ENCODE assay signal across 1 cellular context in the genomic region with DNA sequence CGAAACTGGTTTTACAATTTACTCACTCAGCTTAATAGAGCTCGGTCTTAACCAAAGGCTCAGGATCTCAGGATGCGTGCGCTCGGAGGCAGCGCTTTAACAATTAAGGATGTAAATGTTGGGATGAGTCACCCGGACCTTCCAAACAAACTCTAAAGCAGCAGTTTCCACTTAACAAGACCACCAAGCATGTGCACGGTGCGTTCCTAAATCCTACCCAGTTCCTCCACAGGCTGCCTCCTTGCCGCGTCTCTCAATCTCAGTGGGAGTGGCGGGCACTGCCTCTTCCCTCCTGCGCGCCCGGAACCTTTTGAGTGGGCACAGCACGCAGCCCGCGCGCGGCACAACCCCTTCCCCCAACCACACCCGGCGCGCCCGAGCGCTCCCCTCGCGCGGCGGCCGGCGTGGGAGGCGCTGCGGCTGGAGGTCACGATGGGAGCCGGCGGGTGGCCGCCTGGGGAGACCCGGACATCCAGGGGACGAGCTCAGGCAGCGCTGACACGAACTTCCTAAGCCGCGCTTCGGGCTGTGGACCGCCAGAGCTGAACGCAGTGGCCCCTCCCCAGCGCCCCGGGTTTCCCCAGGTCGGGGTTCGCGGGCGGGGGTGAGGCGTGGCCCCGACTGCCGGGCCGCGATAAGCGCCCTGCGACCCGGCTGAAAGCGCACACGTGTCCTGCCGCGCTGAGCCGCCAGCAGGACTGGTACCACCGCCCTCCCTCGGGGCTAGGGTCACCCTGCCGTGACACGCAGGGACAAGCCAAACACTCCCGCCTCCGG.
TF ChIP-seq lines count a peak whose summit lies in the region.

Gene ABCG2, minus strand, starts transcription at position 280 of the 777 bp plus-strand sequence. CDS start 18,644 bp downstream, outside the sequence.

TF ChIP-seq in K562, 482 proteins besides CTCF, POLR2A, EP300 and RAD21 (continued from another document and continues in another):
- TF ChIP-seq, protein P1, sequence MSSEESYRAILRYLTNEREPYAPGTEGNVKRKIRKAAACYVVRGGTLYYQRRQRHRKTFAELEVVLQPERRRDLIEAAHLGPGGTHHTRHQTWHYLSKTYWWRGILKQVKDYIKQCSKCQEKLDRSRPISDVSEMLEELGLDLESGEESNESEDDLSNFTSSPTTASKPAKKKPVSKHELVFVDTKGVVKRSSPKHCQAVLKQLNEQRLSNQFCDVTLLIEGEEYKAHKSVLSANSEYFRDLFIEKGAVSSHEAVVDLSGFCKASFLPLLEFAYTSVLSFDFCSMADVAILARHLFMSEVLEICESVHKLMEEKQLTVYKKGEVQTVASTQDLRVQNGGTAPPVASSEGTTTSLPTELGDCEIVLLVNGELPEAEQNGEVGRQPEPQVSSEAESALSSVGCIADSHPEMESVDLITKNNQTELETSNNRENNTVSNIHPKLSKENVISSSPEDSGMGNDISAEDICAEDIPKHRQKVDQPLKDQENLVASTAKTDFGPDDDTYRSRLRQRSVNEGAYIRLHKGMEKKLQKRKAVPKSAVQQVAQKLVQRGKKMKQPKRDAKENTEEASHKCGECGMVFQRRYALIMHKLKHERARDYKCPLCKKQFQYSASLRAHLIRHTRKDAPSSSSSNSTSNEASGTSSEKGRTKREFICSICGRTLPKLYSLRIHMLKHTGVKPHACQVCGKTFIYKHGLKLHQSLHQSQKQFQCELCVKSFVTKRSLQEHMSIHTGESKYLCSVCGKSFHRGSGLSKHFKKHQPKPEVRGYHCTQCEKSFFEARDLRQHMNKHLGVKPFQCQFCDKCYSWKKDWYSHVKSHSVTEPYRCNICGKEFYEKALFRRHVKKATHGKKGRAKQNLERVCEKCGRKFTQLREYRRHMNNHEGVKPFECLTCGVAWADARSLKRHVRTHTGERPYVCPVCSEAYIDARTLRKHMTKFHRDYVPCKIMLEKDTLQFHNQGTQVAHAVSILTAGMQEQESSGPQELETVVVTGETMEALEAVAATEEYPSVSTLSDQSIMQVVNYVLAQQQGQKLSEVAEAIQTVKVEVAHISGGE (CRISPR knock-in tag; IDR thresholded peaks at IDR 0.05): peak in 1 of 3 experiments; percentile 48; a peak in 1 of 6 replicates
- TF ChIP-seq HDAC1 (IDR thresholded peaks at IDR 0.05): peak in 1 of 2 experiments; percentile 24; a peak in 1 of 4 replicates
- TF ChIP-seq ILK (tag; IDR thresholded peaks at IDR 0.05; ENCODE audit: borderline replicate concordance, low read depth): no peak
- TF ChIP-seq, protein P2, sequence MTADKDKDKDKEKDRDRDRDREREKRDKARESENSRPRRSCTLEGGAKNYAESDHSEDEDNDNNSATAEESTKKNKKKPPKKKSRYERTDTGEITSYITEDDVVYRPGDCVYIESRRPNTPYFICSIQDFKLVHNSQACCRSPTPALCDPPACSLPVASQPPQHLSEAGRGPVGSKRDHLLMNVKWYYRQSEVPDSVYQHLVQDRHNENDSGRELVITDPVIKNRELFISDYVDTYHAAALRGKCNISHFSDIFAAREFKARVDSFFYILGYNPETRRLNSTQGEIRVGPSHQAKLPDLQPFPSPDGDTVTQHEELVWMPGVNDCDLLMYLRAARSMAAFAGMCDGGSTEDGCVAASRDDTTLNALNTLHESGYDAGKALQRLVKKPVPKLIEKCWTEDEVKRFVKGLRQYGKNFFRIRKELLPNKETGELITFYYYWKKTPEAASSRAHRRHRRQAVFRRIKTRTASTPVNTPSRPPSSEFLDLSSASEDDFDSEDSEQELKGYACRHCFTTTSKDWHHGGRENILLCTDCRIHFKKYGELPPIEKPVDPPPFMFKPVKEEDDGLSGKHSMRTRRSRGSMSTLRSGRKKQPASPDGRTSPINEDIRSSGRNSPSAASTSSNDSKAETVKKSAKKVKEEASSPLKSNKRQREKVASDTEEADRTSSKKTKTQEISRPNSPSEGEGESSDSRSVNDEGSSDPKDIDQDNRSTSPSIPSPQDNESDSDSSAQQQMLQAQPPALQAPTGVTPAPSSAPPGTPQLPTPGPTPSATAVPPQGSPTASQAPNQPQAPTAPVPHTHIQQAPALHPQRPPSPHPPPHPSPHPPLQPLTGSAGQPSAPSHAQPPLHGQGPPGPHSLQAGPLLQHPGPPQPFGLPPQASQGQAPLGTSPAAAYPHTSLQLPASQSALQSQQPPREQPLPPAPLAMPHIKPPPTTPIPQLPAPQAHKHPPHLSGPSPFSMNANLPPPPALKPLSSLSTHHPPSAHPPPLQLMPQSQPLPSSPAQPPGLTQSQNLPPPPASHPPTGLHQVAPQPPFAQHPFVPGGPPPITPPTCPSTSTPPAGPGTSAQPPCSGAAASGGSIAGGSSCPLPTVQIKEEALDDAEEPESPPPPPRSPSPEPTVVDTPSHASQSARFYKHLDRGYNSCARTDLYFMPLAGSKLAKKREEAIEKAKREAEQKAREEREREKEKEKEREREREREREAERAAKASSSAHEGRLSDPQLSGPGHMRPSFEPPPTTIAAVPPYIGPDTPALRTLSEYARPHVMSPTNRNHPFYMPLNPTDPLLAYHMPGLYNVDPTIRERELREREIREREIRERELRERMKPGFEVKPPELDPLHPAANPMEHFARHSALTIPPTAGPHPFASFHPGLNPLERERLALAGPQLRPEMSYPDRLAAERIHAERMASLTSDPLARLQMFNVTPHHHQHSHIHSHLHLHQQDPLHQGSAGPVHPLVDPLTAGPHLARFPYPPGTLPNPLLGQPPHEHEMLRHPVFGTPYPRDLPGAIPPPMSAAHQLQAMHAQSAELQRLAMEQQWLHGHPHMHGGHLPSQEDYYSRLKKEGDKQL (CRISPR knock-in tag; IDR thresholded peaks at IDR 0.05; ENCODE audit: borderline replicate concordance): no peak
- 0 out of 2 replicates have a peak, but pooled peaks have one; percentile 34 for TF ChIP-seq ATF3 (IDR thresholded peaks at IDR 0.05)
- TF ChIP-seq ATF3 (CRISPR knock-in tag; conservative IDR thresholded peaks at IDR 0.05): no peak
- TF ChIP-seq L3MBTL2 (IDR thresholded peaks at IDR 0.05): peak; percentile 57
- no peak for TF ChIP-seq FUS (optimal IDR thresholded peaks at IDR 0.05; ENCODE audit: low read depth, low read length)
- TF ChIP-seq HMGN3 (IDR thresholded peaks at IDR 0.05; ENCODE audit: borderline replicate concordance, extremely low read depth, insufficient read length, low read depth, low read length): peak; percentile 24
- TF ChIP-seq ZNF212 (CRISPR knock-in tag; IDR thresholded peaks at IDR 0.05): no peak
- TF ChIP-seq JUND (IDR thresholded peaks at IDR 0.05; ENCODE audit: borderline replicate concordance, low read depth, low read length): no peak
- 0 out of 3 replicates have a peak, but pooled peaks have one; percentile 15 for TF ChIP-seq JUND (tag; IDR thresholded peaks at IDR 0.05; ENCODE audit: borderline replicate concordance, low read depth, low read length)
- no peak for TF ChIP-seq KAT7 (CRISPR knock-in tag; IDR thresholded peaks at IDR 0.05; ENCODE audit: borderline replicate concordance)
- peak; percentile 76 for TF ChIP-seq CCNT2 (IDR thresholded peaks at IDR 0.05; ENCODE audit: borderline replicate concordance, extremely low read depth, insufficient read length, low read depth, low read length)
- TF ChIP-seq KLF1 (tag; IDR thresholded peaks at IDR 0.05): peak; percentile 79
- no peak for TF ChIP-seq FOXK2 (conservative IDR thresholded peaks at IDR 0.05 in 1 of 2, IDR thresholded peaks at IDR 0.05 in 1 of 2; ENCODE audit: low read depth in 2 of 2)
- 0 out of 2 replicates have a peak, but pooled peaks have one; percentile 13 for TF ChIP-seq BCOR (IDR thresholded peaks at IDR 0.05)
- TF ChIP-seq CBFA2T2 (conservative IDR thresholded peaks at IDR 0.05): peak; percentile 47
- peak; percentile 14; the same call in 1 of the 2 replicates for TF ChIP-seq RB1 (IDR thresholded peaks at IDR 0.05; ENCODE audit: low read depth)
- peak; percentile 43; the same call in 1 of the 2 replicates for TF ChIP-seq NCOR1 (IDR thresholded peaks at IDR 0.05)
- 0 out of 2 replicates have a peak, but pooled peaks have one; percentile 20 for TF ChIP-seq EGR1 (conservative IDR thresholded peaks at IDR 0.05)
- TF ChIP-seq, protein P3, sequence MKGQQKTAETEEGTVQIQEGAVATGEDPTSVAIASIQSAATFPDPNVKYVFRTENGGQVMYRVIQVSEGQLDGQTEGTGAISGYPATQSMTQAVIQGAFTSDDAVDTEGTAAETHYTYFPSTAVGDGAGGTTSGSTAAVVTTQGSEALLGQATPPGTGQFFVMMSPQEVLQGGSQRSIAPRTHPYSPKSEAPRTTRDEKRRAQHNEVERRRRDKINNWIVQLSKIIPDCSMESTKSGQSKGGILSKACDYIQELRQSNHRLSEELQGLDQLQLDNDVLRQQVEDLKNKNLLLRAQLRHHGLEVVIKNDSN (CRISPR knock-in tag; IDR thresholded peaks at IDR 0.05): peak; percentile 48
- peak; percentile 29; the same call in 1 of the 2 replicates for TF ChIP-seq ZBTB7A (IDR thresholded peaks at IDR 0.05; ENCODE audit: borderline replicate concordance, control insufficient read depth, low read depth, low read length)
- TF ChIP-seq TAL1 (IDR thresholded peaks at IDR 0.05): peak; percentile 23; the same call in 1 of the 2 replicates
- TF ChIP-seq USF2 (CRISPR knock-in tag; IDR thresholded peaks at IDR 0.05): peak; percentile 60
- no peak for TF ChIP-seq ATF1 (CRISPR knock-in tag; IDR thresholded peaks at IDR 0.05)
- TF ChIP-seq ATF1 (tag; IDR thresholded peaks at IDR 0.05): peak; percentile 23; the same call in 1 of the 2 replicates
- TF ChIP-seq, protein P4, sequence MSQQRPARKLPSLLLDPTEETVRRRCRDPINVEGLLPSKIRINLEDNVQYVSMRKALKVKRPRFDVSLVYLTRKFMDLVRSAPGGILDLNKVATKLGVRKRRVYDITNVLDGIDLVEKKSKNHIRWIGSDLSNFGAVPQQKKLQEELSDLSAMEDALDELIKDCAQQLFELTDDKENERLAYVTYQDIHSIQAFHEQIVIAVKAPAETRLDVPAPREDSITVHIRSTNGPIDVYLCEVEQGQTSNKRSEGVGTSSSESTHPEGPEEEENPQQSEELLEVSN (IDR thresholded peaks at IDR 0.05; ENCODE audit: borderline replicate concordance in 1 of 2, extremely low read depth in 1 of 2, insufficient read depth in 1 of 2, insufficient read length in 1 of 2, low read depth in 1 of 2, low read length in 1 of 2, poor library complexity in 1 of 2, severe bottlenecking in 1 of 2): peak; percentile 22 to 68
- TF ChIP-seq, protein P5, sequence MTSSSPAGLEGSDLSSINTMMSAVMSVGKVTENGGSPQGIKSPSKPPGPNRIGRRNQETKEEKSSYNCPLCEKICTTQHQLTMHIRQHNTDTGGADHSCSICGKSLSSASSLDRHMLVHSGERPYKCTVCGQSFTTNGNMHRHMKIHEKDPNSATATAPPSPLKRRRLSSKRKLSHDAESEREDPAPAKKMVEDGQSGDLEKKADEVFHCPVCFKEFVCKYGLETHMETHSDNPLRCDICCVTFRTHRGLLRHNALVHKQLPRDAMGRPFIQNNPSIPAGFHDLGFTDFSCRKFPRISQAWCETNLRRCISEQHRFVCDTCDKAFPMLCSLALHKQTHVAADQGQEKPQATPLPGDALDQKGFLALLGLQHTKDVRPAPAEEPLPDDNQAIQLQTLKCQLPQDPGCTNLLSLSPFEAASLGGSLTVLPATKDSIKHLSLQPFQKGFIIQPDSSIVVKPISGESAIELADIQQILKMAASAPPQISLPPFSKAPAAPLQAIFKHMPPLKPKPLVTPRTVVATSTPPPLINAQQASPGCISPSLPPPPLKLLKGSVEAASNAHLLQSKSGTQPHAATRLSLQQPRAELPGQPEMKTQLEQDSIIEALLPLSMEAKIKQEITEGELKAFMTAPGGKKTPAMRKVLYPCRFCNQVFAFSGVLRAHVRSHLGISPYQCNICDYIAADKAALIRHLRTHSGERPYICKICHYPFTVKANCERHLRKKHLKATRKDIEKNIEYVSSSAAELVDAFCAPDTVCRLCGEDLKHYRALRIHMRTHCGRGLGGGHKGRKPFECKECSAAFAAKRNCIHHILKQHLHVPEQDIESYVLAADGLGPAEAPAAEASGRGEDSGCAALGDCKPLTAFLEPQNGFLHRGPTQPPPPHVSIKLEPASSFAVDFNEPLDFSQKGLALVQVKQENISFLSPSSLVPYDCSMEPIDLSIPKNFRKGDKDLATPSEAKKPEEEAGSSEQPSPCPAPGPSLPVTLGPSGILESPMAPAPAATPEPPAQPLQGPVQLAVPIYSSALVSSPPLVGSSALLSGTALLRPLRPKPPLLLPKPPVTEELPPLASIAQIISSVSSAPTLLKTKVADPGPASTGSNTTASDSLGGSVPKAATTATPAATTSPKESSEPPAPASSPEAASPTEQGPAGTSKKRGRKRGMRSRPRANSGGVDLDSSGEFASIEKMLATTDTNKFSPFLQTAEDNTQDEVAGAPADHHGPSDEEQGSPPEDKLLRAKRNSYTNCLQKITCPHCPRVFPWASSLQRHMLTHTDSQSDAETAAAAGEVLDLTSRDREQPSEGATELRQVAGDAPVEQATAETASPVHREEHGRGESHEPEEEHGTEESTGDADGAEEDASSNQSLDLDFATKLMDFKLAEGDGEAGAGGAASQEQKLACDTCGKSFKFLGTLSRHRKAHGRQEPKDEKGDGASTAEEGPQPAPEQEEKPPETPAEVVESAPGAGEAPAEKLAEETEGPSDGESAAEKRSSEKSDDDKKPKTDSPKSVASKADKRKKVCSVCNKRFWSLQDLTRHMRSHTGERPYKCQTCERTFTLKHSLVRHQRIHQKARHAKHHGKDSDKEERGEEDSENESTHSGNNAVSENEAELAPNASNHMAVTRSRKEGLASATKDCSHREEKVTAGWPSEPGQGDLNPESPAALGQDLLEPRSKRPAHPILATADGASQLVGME (CRISPR knock-in tag; IDR thresholded peaks at IDR 0.05): no peak
- 0 out of 2 replicates have a peak, but pooled peaks have one; percentile 36 for TF ChIP-seq TFAP4 (CRISPR knock-in tag; IDR thresholded peaks at IDR 0.05; ENCODE audit: borderline replicate concordance)
- TF ChIP-seq CBFA2T3 (IDR thresholded peaks at IDR 0.05): peak; percentile 76
- TF ChIP-seq TBP (optimal IDR thresholded peaks at IDR 0.05; ENCODE audit: low read depth, low read length): peak; percentile 14
- no peak for TF ChIP-seq KDM1A (IDR thresholded peaks at IDR 0.05)
- TF ChIP-seq YY1 (IDR thresholded peaks at IDR 0.05; ENCODE audit: borderline replicate concordance in 1 of 3, control insufficient read depth in 1 of 3, extremely low read depth in 1 of 3, insufficient read depth in 3 of 3, insufficient read length in 1 of 3, insufficient replicate concordance in 2 of 3, low read depth in 1 of 3, low read length in 2 of 3): peak in 1 of 3 experiments; percentile 7
- no peak for TF ChIP-seq RFX7 (CRISPR knock-in tag; IDR thresholded peaks at IDR 0.05)
